31 cellular contexts compared by ENCODE assay signal in the genomic region with DNA sequence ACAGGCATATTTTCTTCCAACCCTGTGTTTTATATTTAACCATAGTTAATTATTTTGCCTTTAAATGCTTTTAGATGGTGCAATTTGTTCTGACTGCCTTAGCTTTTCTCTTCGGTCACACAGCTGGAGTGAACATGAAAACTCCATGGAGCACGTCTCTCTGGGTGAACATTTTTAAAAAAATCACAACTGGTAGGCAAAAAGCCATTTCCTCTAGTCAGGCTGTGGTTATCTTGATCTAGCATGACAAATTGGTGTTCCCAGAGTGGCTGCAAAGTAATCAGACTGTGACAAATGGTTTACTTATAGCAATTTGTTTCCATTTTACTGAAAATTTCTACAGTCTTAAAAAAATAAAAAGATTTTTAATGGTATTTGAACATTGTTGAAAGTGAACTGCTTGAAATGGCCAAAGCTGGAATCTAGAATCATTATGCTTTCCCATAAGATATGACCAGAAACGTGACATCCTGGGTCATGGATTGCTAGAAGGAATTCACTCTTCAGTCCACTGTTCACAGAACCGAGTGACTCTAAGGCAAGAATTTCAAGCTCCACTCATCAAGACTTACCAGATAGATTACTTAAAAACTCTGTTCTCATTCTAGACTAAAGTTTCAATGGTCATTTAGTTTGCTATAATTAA.
"Had no signal": no experiment of that assay in that cellular context is flagged by ENCODE, and none has a peak within 500 bp of the region (broad histone marks: within the 10 kb centered on the region; RNA-seq: fewer than 3 reads in every experiment).

No MANE protein-coding gene starts in this region.

- H3K4me1 ChIP-seq: esophagus squamous epithelium, heart right ventricle, left ventricle myocardium inferior, psoas muscle, right atrium auricular region, stomach, thyroid gland, upper lobe of right lung had no signal

- ATAC-seq: activated T-helper 17 cell treated with anti-CD3 and anti-CD28 coated beads, Interleukin-2, amount 50 U/mL, for 72 hours; heart right ventricle; mucosa of descending colon; psoas muscle; stimulated activated naive B cell treated with anti-CD40 and anti-IgM and Interleukin-4, amounts not matched to agents 10 μg/mL and 1 μg/mL and 100 μg/mL, for 72 hours; upper lobe of right lung had no signal

- H3K9me3 Mint-ChIP-seq: activated CD4-positive, alpha-beta memory T cell treated with anti-CD3 and anti-CD28 coated beads, Interleukin-2, amount 10 ng/mL, durations not matched to agents 7 days and 5 days; dendritic cell treated with granulocyte-macrophage colony-stimulating factor and Interleukin-4, amounts not matched to agents 40 ng/mL and 50 ng/mL, for 4 days; nephron had no signal

- H3K4me3 Mint-ChIP-seq: activated CD4-positive, alpha-beta memory T cell treated with anti-CD3 and anti-CD28 coated beads, Interleukin-2, amount 10 ng/mL, durations not matched to agents 7 days and 5 days; activated CD4-positive, alpha-beta T cell treated with anti-CD3 and anti-CD28 coated beads, Interleukin-2, amount 10 ng/mL, durations not matched to agents 7 days and 5 days; activated T-cell treated with anti-CD3 and anti-CD28 coated beads, Interleukin-2, amount 50 U/mL, for 24 hours; activated T-helper 17 cell treated with anti-CD3 and anti-CD28 coated beads, Interleukin-2, amount 50 U/mL, for 72 hours; central memory CD8-positive, alpha-beta T cell; dendritic cell treated with granulocyte-macrophage colony-stimulating factor and Interleukin-4, amounts not matched to agents 40 ng/mL and 50 ng/mL, for 4 days; nephron; stimulated activated naive B cell treated with anti-CD40 and anti-IgM and Interleukin-4, amounts not matched to agents 10 μg/mL and 1 μg/mL and 100 μg/mL, for 72 hours; T-helper 1 cell treated with Interleukin-12 subunit alpha and Interleukin-12 subunit beta and Interleukin-4 antibody, amounts not matched to agents 30 μg/mL and 1 μg/mL, for 36 hours had no signal

- H3K27me3 Mint-ChIP-seq: activated CD4-positive, alpha-beta memory T cell treated with anti-CD3 and anti-CD28 coated beads, Interleukin-2, amount 10 ng/mL, durations not matched to agents 7 days and 5 days; activated CD4-positive, alpha-beta T cell treated with anti-CD3 and anti-CD28 coated beads, Interleukin-2, amount 10 ng/mL, durations not matched to agents 7 days and 5 days; activated T-cell treated with anti-CD3 and anti-CD28 coated beads, Interleukin-2, amount 50 U/mL, for 24 hours; activated T-helper 17 cell treated with anti-CD3 and anti-CD28 coated beads, Interleukin-2, amount 50 U/mL, for 72 hours; central memory CD8-positive, alpha-beta T cell; dendritic cell treated with granulocyte-macrophage colony-stimulating factor and Interleukin-4, amounts not matched to agents 40 ng/mL and 50 ng/mL, for 4 days; stimulated activated naive B cell treated with anti-CD40 and anti-IgM and Interleukin-4, amounts not matched to agents 10 μg/mL and 1 μg/mL and 100 μg/mL, for 72 hours had no signal

- H3K4me1 Mint-ChIP-seq: activated CD4-positive, alpha-beta memory T cell treated with anti-CD3 and anti-CD28 coated beads, Interleukin-2, amount 10 ng/mL, durations not matched to agents 7 days and 5 days; activated CD4-positive, alpha-beta T cell treated with anti-CD3 and anti-CD28 coated beads, Interleukin-2, amount 10 ng/mL, durations not matched to agents 7 days and 5 days; activated T-helper 17 cell treated with anti-CD3 and anti-CD28 coated beads, Interleukin-2, amount 50 U/mL, for 72 hours; central memory CD8-positive, alpha-beta T cell; nephron; stimulated activated naive B cell treated with anti-CD40 and anti-IgM and Interleukin-4, amounts not matched to agents 10 μg/mL and 1 μg/mL and 100 μg/mL, for 72 hours had no signal

- H3K36me3 Mint-ChIP-seq: stimulated activated naive B cell treated with anti-CD40 and anti-IgM and Interleukin-4, amounts not matched to agents 10 μg/mL and 1 μg/mL and 100 μg/mL, for 72 hours had no signal

- H3K27ac Mint-ChIP-seq: activated CD4-positive, alpha-beta memory T cell treated with anti-CD3 and anti-CD28 coated beads, Interleukin-2, amount 10 ng/mL, durations not matched to agents 7 days and 5 days; activated CD4-positive, alpha-beta T cell treated with anti-CD3 and anti-CD28 coated beads, Interleukin-2, amount 10 ng/mL, durations not matched to agents 7 days and 5 days; activated T-cell treated with anti-CD3 and anti-CD28 coated beads, Interleukin-2, amount 50 U/mL, for 24 hours; activated T-helper 17 cell treated with anti-CD3 and anti-CD28 coated beads, Interleukin-2, amount 50 U/mL, for 72 hours; dendritic cell treated with granulocyte-macrophage colony-stimulating factor and Interleukin-4, amounts not matched to agents 40 ng/mL and 50 ng/mL, for 4 days; stimulated activated naive B cell treated with anti-CD40 and anti-IgM and Interleukin-4, amounts not matched to agents 10 μg/mL and 1 μg/mL and 100 μg/mL, for 72 hours; T-helper 1 cell treated with Interleukin-12 subunit alpha and Interleukin-12 subunit beta and Interleukin-4 antibody, amounts not matched to agents 30 μg/mL and 1 μg/mL, for 36 hours had no signal

- DNase-seq: activated CD4-positive, alpha-beta memory T cell treated with anti-CD3 and anti-CD28 coated beads, Interleukin-2, amount 10 ng/mL, durations not matched to agents 7 days and 5 days; activated CD4-positive, alpha-beta T cell treated with anti-CD3 and anti-CD28 coated beads, Interleukin-2, amount 10 ng/mL, durations not matched to agents 7 days and 5 days; activated CD4-positive, CD25-positive, alpha-beta regulatory T cell treated with anti-CD3 and anti-CD28 coated beads, Interleukin-2, amount 50 U/mL, for 72 hours; activated CD8-positive, alpha-beta memory T cell treated with anti-CD3 and anti-CD28 coated beads, Interleukin-2, amount 50 U/mL, for 48 hours; activated gamma-delta T cell treated with Interleukin-2 at 50 U/mL for 16 hours; activated naive CD4-positive, alpha-beta T cell treated with anti-CD3 and anti-CD28 coated beads, Interleukin-2, amount 50 U/mL, for 16 hours; activated T-cell treated with anti-CD3 and anti-CD28 coated beads, Interleukin-2, amount 50 U/mL, for 24 hours; amniotic stem cell; esophagus squamous epithelium; foreskin melanocyte; heart right ventricle; kidney glomerular epithelial cell; left ventricle myocardium inferior; mucosa of descending colon; ovary; psoas muscle; stimulated activated CD4-positive, alpha-beta T cell treated with anti-CD3 and anti-CD28 coated beads, Interleukin-15, amount 100 ng/mL, for 24 hours; stimulated activated CD4-positive, alpha-beta T cell treated with anti-CD3 and anti-CD28 coated beads, Interleukin-2, amount 100 ng/mL, for 24 hours; stimulated activated naive B cell treated with anti-CD40 and anti-IgM and Interleukin-4, amounts not matched to agents 10 μg/mL and 1 μg/mL and 100 μg/mL, for 72 hours; stomach; T-helper 9 cell; thyroid gland; upper lobe of right lung had no signal

- H3K27me3 ChIP-seq: esophagus squamous epithelium, heart right ventricle, ovary, right atrium auricular region, stomach, thyroid gland, upper lobe of right lung had no signal

- H3K4me3 ChIP-seq: esophagus squamous epithelium, heart right ventricle, left ventricle myocardium inferior, lung, mucosa of descending colon, ovary, psoas muscle, right atrium auricular region, stomach, thyroid gland, upper lobe of right lung had no signal

- H3K27ac ChIP-seq: epithelial cell of prostate, esophagus squamous epithelium, heart right ventricle, left ventricle myocardium inferior, ovary, psoas muscle, right atrium auricular region, stomach, thyroid gland, upper lobe of right lung had no signal

- H3K9me3 ChIP-seq: esophagus squamous epithelium, mucosa of descending colon, ovary, psoas muscle, right atrium auricular region, thyroid gland, upper lobe of right lung had no signal

- H3K36me3 ChIP-seq: esophagus squamous epithelium, heart right ventricle, left ventricle myocardium inferior, ovary, right atrium auricular region, stomach, thyroid gland, upper lobe of right lung had no signal
